Comparison of ENCODE assay signal across 21 cellular contexts in genomic region chr2:127953849-127954248, GRCh38.
DNase-seq lines count a peak whose midpoint lies in the region; ATAC-seq and TF ChIP-seq lines count a peak whose summit lies in the region.
"Had no signal": no experiment of that assay in that cellular context is flagged by ENCODE, and none has a peak within 500 bp of the region (broad histone marks: within the 10 kb centered on the region; RNA-seq: fewer than 3 reads in every experiment).

No MANE protein-coding gene starts in this region.

- ATAC-seq in left colon (peak; percentile 11), GM18498 (IDR thresholded peaks at IDR 0.05; ENCODE audit: unreplicated experiment) (no peak)

- H3K36me3 ChIP-seq in stomach smooth muscle (ENCODE audit: control insufficient read depth in 2 of 2, insufficient read depth in 2 of 2, low read length in 2 of 2), result peaks cover 30 to 35% of the 10 kb centered on the region in 2 donors
- H3K36me3 ChIP-seq in WERI-Rb-1, result peaks cover 53% of the 10 kb centered on the region

- H3K4me3 ChIP-seq in choroid plexus epithelial cell (ENCODE audit: low read depth, low read length) (no peak overlapping the region), stomach smooth muscle (ENCODE audit: low read length in 2 of 2) (no peak overlapping the region), WERI-Rb-1 (ENCODE audit: low read depth, low read length) (no peak overlapping the region)
- H3K4me3 ChIP-seq: esophagus squamous epithelium, lung, PC-9 had no signal

- H3K9me3 ChIP-seq in stomach smooth muscle (ENCODE audit: control insufficient read depth in 2 of 2, low read length in 2 of 2), result no peaks in the 10 kb centered on the region
- H3K9me3 ChIP-seq in WERI-Rb-1 (ENCODE audit: severe bottlenecking), result no peaks in the 10 kb centered on the region
- H3K9me3 ChIP-seq: esophagus squamous epithelium had no signal

- H3K27ac ChIP-seq in stomach smooth muscle (ENCODE audit: low read length) (peak overlapping the region; percentile 56), WERI-Rb-1 (no peak overlapping the region)
- H3K27ac ChIP-seq: PC-9 had no signal

- no peak for TF ChIP-seq CTCF in choroid plexus epithelial cell (conservative IDR thresholded peaks at IDR 0.05; ENCODE audit: low read depth, low read length)
- no peak for TF ChIP-seq CTCF in WERI-Rb-1 (IDR thresholded peaks at IDR 0.05; ENCODE audit: low read depth, low read length)

- intact Hi-C loops in left colon (cut with DNase I, micrococcal nuclease), result no loop called here

- H3K9ac ChIP-seq in stomach smooth muscle (ENCODE audit: low read length in 2 of 2), result no peak overlapping the region

- DNase-seq in OCI-M1 (lab: John Stamatoyannopoulos, UW), result peak; percentile 63
- DNase-seq in choroid plexus epithelial cell (ENCODE audit: low read depth), result peak; percentile 17
- DNase-seq in left colon, result no peak
- DNase-seq in WERI-Rb-1, result no peak
- no peak for DNase-seq in SHP77 treated with DMSO at 0.1 percent for 48 hours (lab: John Stamatoyannopoulos, UW)
- DNase-seq: activated CD4-positive, alpha-beta memory T cell treated with anti-CD3 and anti-CD28 coated beads for 36 hours; activated CD4-positive, CD25-positive, alpha-beta regulatory T cell; activated gamma-delta T cell; activated T-cell treated with anti-CD3 and anti-CD28 coated beads for 4 hours; DMS79; effector CD4-positive, alpha-beta T cell; esophagus squamous epithelium; immature natural killer cell; KBM-7; NCI-H1694; occipital lobe; PC-9; stimulated activated CD4-positive, alpha-beta T cell treated with anti-CD3 and anti-CD28 coated beads, Interleukin-15, amount 100 ng/mL, for 24 hours had no signal

- peaks cover 14% of the 10 kb centered on the region for H3K4me1 ChIP-seq in stomach smooth muscle (ENCODE audit: control insufficient read depth, insufficient read depth, low read length)

- H3K27me3 ChIP-seq in stomach smooth muscle (ENCODE audit: control insufficient read depth in 1 of 2, insufficient read depth in 2 of 2, low read length in 2 of 2) (no peaks in the 10 kb centered on the region), WERI-Rb-1 (ENCODE audit: insufficient read depth, low read depth, severe bottlenecking) (no peaks in the 10 kb centered on the region)
- H3K27me3 ChIP-seq: esophagus squamous epithelium had no signal

Comparison
In these comparisons a context has a peak if more than half of its experiments do, and no peak if none do; other contexts are left out.
1. DNase-seq: peak in OCI-M1 (single experiment) and choroid plexus epithelial cell (single experiment); none in left colon (0 of 2), WERI-Rb-1 (single experiment) and SHP77 treated with DMSO at 0.1 percent for 48 hours (single experiment).